In genomic region chr1:98048234-98048633, GRCh38 we compare ENCODE assay signal across 8 cellular contexts.
DNase-seq lines count a peak whose midpoint lies in the region; ATAC-seq lines count a peak whose summit lies in the region.

No MANE protein-coding gene starts in this region.

- no peak overlapping the region for H3K27ac ChIP-seq in aorta (ENCODE audit: low read depth in 1 of 2, low read length in 2 of 2)

- H3K4me1 ChIP-seq in adipocyte (ENCODE audit: control insufficient read depth, insufficient read depth, low read length) = peaks cover 27% of the 10 kb centered on the region
- no peaks in the 10 kb centered on the region for H3K4me1 ChIP-seq in aorta (ENCODE audit: control insufficient read depth in 1 of 2, insufficient read depth in 2 of 2, low read length in 2 of 2)

- H3K9me3 ChIP-seq in adipocyte (ENCODE audit: control insufficient read depth, low read length) (no peaks in the 10 kb centered on the region), aorta (ENCODE audit: control insufficient read depth, low read length) (peaks cover 2% of the 10 kb centered on the region)

- WGBS in aorta, 2 donors = 0 to 1% methylated on average over 15 of the region's 15 CpGs

- H3K4me3 ChIP-seq in adipocyte (ENCODE audit: low read length) = peak overlapping the region; percentile 72
- no peak overlapping the region for H3K4me3 ChIP-seq in aorta (ENCODE audit: low read length in 2 of 2)

- in situ Hi-C loops in SK-MEL-5 (cut with HindIII; ENCODE audit: low pct_unique_long_range_greater_than_20kb, low sequenced_read_pairs) = no loop called here

- DNase-seq in SK-MEL-5 (ENCODE audit: low read depth, low spot score) (peak; percentile 61), adipocyte (ENCODE audit: low read depth) (peak; percentile 94), left cardiac atrium (peak; percentile 81), posterior vena cava (ENCODE audit: low spot score) (peak; percentile 93), aorta (peak; percentile 87 to 94), cerebellar cortex (ENCODE audit: low spot score) (no peak)

- intact Hi-C loops in left cardiac atrium (cut with DNase I) = no loop called here
- intact Hi-C loops in posterior vena cava (cut with DNase I) = no loop called here
- intact Hi-C loops in aorta (cut with DNase I) = no loop called here

- H3K9ac ChIP-seq in adipocyte (ENCODE audit: low read length) = no peak overlapping the region

- no peaks in the 10 kb centered on the region for H3K36me3 ChIP-seq in adipocyte (ENCODE audit: control insufficient read depth, insufficient read depth, low read length, severe bottlenecking)
- no peaks in the 10 kb centered on the region for H3K36me3 ChIP-seq in aorta (ENCODE audit: control insufficient read depth in 1 of 2, insufficient read depth in 2 of 2, low read length in 1 of 2)

- ATAC-seq in GM18519 (IDR thresholded peaks at IDR 0.05; ENCODE audit: low FRiP score, unreplicated experiment) = peak; percentile 51
- peak; percentile 39 for ATAC-seq in HG03520 (IDR thresholded peaks at IDR 0.05; ENCODE audit: unreplicated experiment)
- ATAC-seq in left cardiac atrium = peak; percentile 90 to 94
- ATAC-seq in aorta (ENCODE audit: low FRiP score) = peak; percentile 86

- H3K27me3 ChIP-seq in adipocyte (replicated peaks; ENCODE audit: control insufficient read depth, insufficient read depth, low read length) (peaks cover 20% of the 10 kb centered on the region), aorta (ENCODE audit: control insufficient read depth in 1 of 2, insufficient read depth in 2 of 2, low read length in 1 of 2) (peaks cover 0 to 2% of the 10 kb centered on the region in 2 donors)

Comparison
In these comparisons a context has a peak if more than half of its experiments do, and no peak if none do; other contexts are left out.
1. ATAC-seq: peak in every context shown above with its lines; median percentile 92 in left cardiac atrium; 86 in aorta; 51 in GM18519; 39 in HG03520.